ENCODE assay signal across 19 cellular contexts in the genomic region with DNA sequence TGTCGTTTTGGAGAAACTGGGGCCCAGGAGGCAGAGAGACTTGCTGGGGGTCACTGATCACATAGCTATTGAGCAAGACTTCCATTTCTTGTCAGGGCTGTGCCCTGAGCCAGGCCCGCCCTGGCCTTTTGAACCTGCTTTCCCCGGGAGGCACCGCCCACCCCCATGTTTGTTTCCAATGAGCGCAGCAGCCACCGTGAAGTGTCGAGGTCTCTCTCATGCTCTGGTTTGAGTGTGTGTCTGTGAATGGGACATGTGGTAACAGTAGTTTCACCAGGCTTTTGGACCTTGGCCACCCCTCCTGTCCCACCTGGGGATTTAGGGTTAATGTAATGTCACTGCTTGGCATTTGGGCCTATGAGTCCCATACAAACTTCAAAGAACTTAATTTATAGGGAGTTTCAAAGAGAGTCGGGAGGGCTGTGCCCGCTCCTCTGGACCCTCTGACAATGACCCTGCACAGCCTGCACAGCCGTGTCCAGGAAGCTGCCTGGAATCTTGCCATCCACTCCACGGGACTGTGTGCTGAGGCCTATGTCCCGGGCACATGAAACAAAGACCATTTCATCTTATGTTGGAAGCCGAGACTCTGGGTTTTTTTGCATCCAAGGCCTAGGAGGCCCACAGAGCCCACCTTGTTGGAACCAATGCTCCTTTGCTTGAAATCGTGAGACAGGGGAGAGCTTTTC. TPM values are rescaled to one million over a fixed set of nuclear protein-coding genes. Genes with fewer than 3 reads are reported as not detected.
DNase-seq lines count a peak whose midpoint lies in the region; ATAC-seq and TF ChIP-seq lines count a peak whose summit lies in the region.
"Had no signal": no experiment of that assay in that cellular context is flagged by ENCODE, and none has a peak within 500 bp of the region (broad histone marks: within the 10 kb centered on the region; RNA-seq: fewer than 3 reads in every experiment).

No MANE protein-coding gene starts in this region.

- H3K4me3 Mint-ChIP-seq in stimulated activated naive CD8-positive, alpha-beta T cell treated with anti-CD3 and anti-CD28 coated beads, Interleukin-15, amount 100 ng/mL, for 72 hours, result no peak overlapping the region
- H3K4me3 Mint-ChIP-seq in natural killer cell, result peak overlapping the region; percentile 100
- H3K4me3 Mint-ChIP-seq: IgD-negative memory B cell had no signal

- intact Hi-C loops in natural killer cell (cut with micrococcal nuclease) (loop anchor here (2.0 kb wide), 1 partner anchor 15 kb away; no protein-coding TSS in a partner anchor), prostate gland (cut with DNase I) (no loop called here)

- TF ChIP-seq CTCF in natural killer cell (IDR thresholded peaks at IDR 0.05) (no peak), prostate gland (IDR thresholded peaks at IDR 0.05) (no peak)

- H3K27ac ChIP-seq in prostate gland, result no peak overlapping the region
- H3K27ac ChIP-seq: body of pancreas, lower lobe of right lung, Peyer's patch, skin epidermis had no signal

- H3K4me3 ChIP-seq in prostate gland, result no peak overlapping the region
- H3K4me3 ChIP-seq: body of pancreas, lower lobe of right lung, Peyer's patch, skin epidermis had no signal

- H3K27me3 Mint-ChIP-seq in stimulated activated naive CD8-positive, alpha-beta T cell treated with anti-CD3 and anti-CD28 coated beads, Interleukin-15, amount 100 ng/mL, for 72 hours, result no peaks in the 10 kb centered on the region
- H3K27me3 Mint-ChIP-seq in natural killer cell (ENCODE audit: low read depth in 2 of 2), result no peaks in the 10 kb centered on the region

- H3K4me1 ChIP-seq in prostate gland (replicated peaks), result no peaks in the 10 kb centered on the region
- H3K4me1 ChIP-seq: body of pancreas, lower lobe of right lung, Peyer's patch had no signal

- no peak overlapping the region for H3K27ac Mint-ChIP-seq in stimulated activated naive CD8-positive, alpha-beta T cell treated with anti-CD3 and anti-CD28 coated beads, Interleukin-15, amount 100 ng/mL, for 72 hours
- peak overlapping the region; percentile 95 to 97 for H3K27ac Mint-ChIP-seq in natural killer cell

- no peak for ATAC-seq in stimulated activated naive CD8-positive, alpha-beta T cell treated with anti-CD3 and anti-CD28 coated beads, Interleukin-15, Interleukin-2, amounts not matched to agents 100 U/mL and 50 U/mL, for 24 hours
- ATAC-seq in stimulated activated naive CD8-positive, alpha-beta T cell treated with anti-CD3 and anti-CD28 coated beads, Interleukin-15, amount 100 ng/mL, for 72 hours, result no peak
- ATAC-seq in natural killer cell (no peak), HG02610 (IDR thresholded peaks at IDR 0.05; ENCODE audit: unreplicated experiment) (no peak), HG03469 (IDR thresholded peaks at IDR 0.05; ENCODE audit: unreplicated experiment) (no peak), GM21360 (IDR thresholded peaks at IDR 0.05; ENCODE audit: unreplicated experiment) (no peak)
- ATAC-seq: body of pancreas had no signal

- 61% methylated on average over 14 of the region's 14 CpGs for WGBS in prostate gland

- no peaks in the 10 kb centered on the region for H3K27me3 ChIP-seq in prostate gland (replicated peaks; ENCODE audit: insufficient read depth)
- H3K27me3 ChIP-seq: body of pancreas, Peyer's patch had no signal

- H3K9me3 ChIP-seq in prostate gland, result no peaks in the 10 kb centered on the region
- H3K9me3 ChIP-seq: body of pancreas, lower lobe of right lung, Peyer's patch had no signal

- no peaks in the 10 kb centered on the region for H3K9me3 Mint-ChIP-seq in stimulated activated naive CD8-positive, alpha-beta T cell treated with anti-CD3 and anti-CD28 coated beads, Interleukin-15, amount 100 ng/mL, for 72 hours
- H3K9me3 Mint-ChIP-seq in natural killer cell, result no peaks in the 10 kb centered on the region
- H3K9me3 Mint-ChIP-seq: IgD-negative memory B cell had no signal

- no peaks in the 10 kb centered on the region for H3K36me3 ChIP-seq in prostate gland
- H3K36me3 ChIP-seq: lower lobe of right lung, Peyer's patch had no signal

- peaks cover 93% of the 10 kb centered on the region for H3K4me1 Mint-ChIP-seq in stimulated activated naive CD8-positive, alpha-beta T cell treated with anti-CD3 and anti-CD28 coated beads, Interleukin-15, amount 100 ng/mL, for 72 hours
- peaks cover 80 to 91% of the 10 kb centered on the region in 2 donors for H3K4me1 Mint-ChIP-seq in natural killer cell

- peak; percentile 24 for DNase-seq in stimulated activated naive CD8-positive, alpha-beta T cell treated with anti-CD3 and anti-CD28 coated beads, Interleukin-15, Interleukin-2, amounts not matched to agents 100 U/mL and 50 U/mL, for 24 hours
- no peak for DNase-seq in stimulated activated naive CD8-positive, alpha-beta T cell treated with anti-CD3 and anti-CD28 coated beads, Interleukin-15, amount 100 ng/mL, for 72 hours
- DNase-seq in globus pallidus (ENCODE audit: low spot score) (peak; percentile 65), natural killer cell (no peak), prostate gland (ENCODE audit: low spot score) (no peak)
- DNase-seq: body of pancreas; Calu3; H7; lower lobe of right lung; NCI-H1092 treated with DMSO at 0.1 percent for 48 hours; NCI-H774; stimulated activated CD4-positive, alpha-beta T cell treated with anti-CD3 and anti-CD28 coated beads, Interleukin-4, amount 100 ng/mL, for 4 hours; SW 1271 had no signal

- peaks cover 24% of the 10 kb centered on the region for H3K36me3 Mint-ChIP-seq in natural killer cell
- H3K36me3 Mint-ChIP-seq: IgD-negative memory B cell had no signal

- no peak for TF ChIP-seq POLR2A in prostate gland (IDR thresholded peaks at IDR 0.05)

RNA-seq across cellular contexts. Expression of gene PRF1, which starts 6.3 kb away (rescaled TPM):
- 1,000 to 10,000 TPM; 1,641 to 2,133 (median 1,982) TPM for total RNA-seq in natural killer cell
- total RNA-seq in prostate gland, result 1 to 10 TPM in 1 of 2 donors, under 1 TPM in 1; 0.32 to 2.3 TPM
- total RNA-seq: Calu3, H7 had no signal

Comparison
In these comparisons a context has a peak if more than half of its experiments do, and no peak if none do; other contexts are left out.
1. DNase-seq: peak in stimulated activated naive CD8-positive, alpha-beta T cell treated with anti-CD3 and anti-CD28 coated beads, Interleukin-15, Interleukin-2, amounts not matched to agents 100 U/mL and 50 U/mL, for 24 hours (single experiment) and globus pallidus (single experiment); none in stimulated activated naive CD8-positive, alpha-beta T cell treated with anti-CD3 and anti-CD28 coated beads, Interleukin-15, amount 100 ng/mL, for 72 hours (0 of 2), natural killer cell (single experiment) and prostate gland (single experiment).
2. H3K27ac Mint-ChIP-seq: peak in natural killer cell (2 of 2); none in stimulated activated naive CD8-positive, alpha-beta T cell treated with anti-CD3 and anti-CD28 coated beads, Interleukin-15, amount 100 ng/mL, for 72 hours (0 of 2).
3. RNA of gene PRF1, which starts 6.3 kb away (total RNA-seq): 1,641 to 2,133 TPM in natural killer cell; 0.32 to 2.3 TPM in prostate gland; every median in the first group is over 100 times any median in the second.